13 cellular contexts compared by ENCODE assay signal in genomic region chr1:36236302-36236701, GRCh38. TPM values are rescaled to one million over a fixed set of nuclear protein-coding genes. Genes with fewer than 3 reads are reported as not detected.
DNase-seq lines count a peak whose midpoint lies in the region; ATAC-seq and TF ChIP-seq lines count a peak whose summit lies in the region.
"Had no signal": no experiment of that assay in that cellular context is flagged by ENCODE, and none has a peak within 500 bp of the region (broad histone marks: within the 10 kb centered on the region; RNA-seq: fewer than 3 reads in every experiment).

No MANE protein-coding gene starts in this region.

- H3K27ac ChIP-seq in cardiac muscle cell (peak overlapping the region; percentile 3), transverse colon (no peak overlapping the region)

- POLR2A ChIA-PET in WTC11 (lab: Charles Lee) = interaction anchor here (1.9 kb wide), 1 partner anchor 8 kb away, joined by 4 read pairs; no protein-coding TSS in a partner anchor

- no peaks in the 10 kb centered on the region for H3K9me3 ChIP-seq in cardiac muscle cell (ENCODE audit: low read depth)
- H3K9me3 ChIP-seq in transverse colon = no peaks in the 10 kb centered on the region
- H3K9me3 ChIP-seq: spleen had no signal

- H3K4me3 Mint-ChIP-seq in WTC11 (no peak overlapping the region), mesothelial cell of epicardium (no peak overlapping the region), type B pancreatic cell (no peak overlapping the region)
- H3K4me3 Mint-ChIP-seq: dendritic cell treated with granulocyte-macrophage colony-stimulating factor and Interleukin-4, amounts not matched to agents 40 ng/mL and 50 ng/mL, for 4 days had no signal

- H3K27me3 ChIP-seq in cardiac muscle cell (no peaks in the 10 kb centered on the region), transverse colon (no peaks in the 10 kb centered on the region)
- H3K27me3 ChIP-seq: spleen had no signal

- CTCF ChIA-PET in WTC11 (lab: Charles Lee) = interaction anchor here (0.6 to 0.7 kb wide), 3 partner anchors 10 to 1216 kb away, joined by 3 read pairs; no protein-coding TSS in a partner anchor

- no peak for DNase-seq in cardiac muscle cell (ENCODE audit: low read depth in 1 of 2, low spot score in 1 of 2)
- no peak for DNase-seq in Right ventricle myocardium inferior (ENCODE audit: missing footprints)
- DNase-seq in WTC11 (ENCODE audit: low spot score) = no peak
- DNase-seq in mesothelial cell of epicardium (ENCODE audit: low spot score in 2 of 2, unreplicated experiment in 2 of 2) = no peak
- no peak for DNase-seq in type B pancreatic cell (ENCODE audit: extremely low spot score, unreplicated experiment)
- DNase-seq in hypothalamus (lab: John Stamatoyannopoulos, UW) = no peak
- DNase-seq in transverse colon = no peak
- DNase-seq: aorta, HCEC 1CT, NCI-H2081, spleen had no signal

- H3K4me1 Mint-ChIP-seq in WTC11 (peaks cover 13% of the 10 kb centered on the region; the same call in 1 of the 2 replicates), mesothelial cell of epicardium (peaks cover 7% of the 10 kb centered on the region), type B pancreatic cell (ENCODE audit: unreplicated experiment) (peaks cover 28% of the 10 kb centered on the region)

- H3K27ac Mint-ChIP-seq in WTC11 = peak overlapping the region; percentile 65; the same call in 1 of the 2 replicates
- H3K27ac Mint-ChIP-seq in mesothelial cell of epicardium = peak overlapping the region; percentile 49
- peak overlapping the region; percentile 69 for H3K27ac Mint-ChIP-seq in type B pancreatic cell
- H3K27ac Mint-ChIP-seq: dendritic cell treated with granulocyte-macrophage colony-stimulating factor and Interleukin-4, amounts not matched to agents 40 ng/mL and 50 ng/mL, for 4 days had no signal

- H3K4me3 ChIP-seq in cardiac muscle cell (no peak overlapping the region), transverse colon (no peak overlapping the region)
- H3K4me3 ChIP-seq: spleen had no signal

- 60 to 82% methylated on average over 3 of the region's 3 CpGs for WGBS in transverse colon (ENCODE audit: low coverage in 1 of 2), 2 donors

- H3K36me3 Mint-ChIP-seq in WTC11 = peaks cover 16% of the 10 kb centered on the region
- H3K36me3 Mint-ChIP-seq in mesothelial cell of epicardium = peaks cover 17% of the 10 kb centered on the region
- peaks cover 26% of the 10 kb centered on the region for H3K36me3 Mint-ChIP-seq in type B pancreatic cell

- no peaks in the 10 kb centered on the region for H3K9me3 Mint-ChIP-seq in WTC11
- no peaks in the 10 kb centered on the region for H3K9me3 Mint-ChIP-seq in mesothelial cell of epicardium
- no peaks in the 10 kb centered on the region for H3K9me3 Mint-ChIP-seq in type B pancreatic cell
- H3K9me3 Mint-ChIP-seq: dendritic cell treated with granulocyte-macrophage colony-stimulating factor and Interleukin-4, amounts not matched to agents 40 ng/mL and 50 ng/mL, for 4 days had no signal

- no peak for TF ChIP-seq EP300 in transverse colon (IDR thresholded peaks at IDR 0.05; ENCODE audit: low read depth)

- peaks cover under 1% of the 10 kb centered on the region for H3K36me3 ChIP-seq in cardiac muscle cell
- peaks cover 0 to 14% (median 5%) of the 10 kb centered on the region in 4 donors for H3K36me3 ChIP-seq in transverse colon

- H3K27me3 Mint-ChIP-seq in WTC11 (ENCODE audit: low read depth) (no peaks in the 10 kb centered on the region), mesothelial cell of epicardium (ENCODE audit: low read depth) (no peaks in the 10 kb centered on the region), type B pancreatic cell (no peaks in the 10 kb centered on the region)
- H3K27me3 Mint-ChIP-seq: dendritic cell treated with granulocyte-macrophage colony-stimulating factor and Interleukin-4, amounts not matched to agents 40 ng/mL and 50 ng/mL, for 4 days had no signal

- peaks cover 36% of the 10 kb centered on the region for H3K4me1 ChIP-seq in cardiac muscle cell (ENCODE audit: low read depth)
- peaks cover 3 to 74% (median 18%) of the 10 kb centered on the region in 4 donors for H3K4me1 ChIP-seq in transverse colon

- in situ Hi-C loops in transverse colon (cut with MboI; ENCODE audit: low pct_ligation_motif_present in 1 of 4, low pct_unique_long_range_greater_than_20kb in 1 of 4, low sequenced_read_pairs in 3 of 4) = no loop called here

- intact Hi-C loops in Right ventricle myocardium inferior (cut with DNase I) = no loop called here
- intact Hi-C loops in transverse colon (cut with DNase I; ENCODE audit: low total_unique reads) = no loop called here

- no peak for TF ChIP-seq CTCF in cardiac muscle cell (IDR thresholded peaks at IDR 0.05; ENCODE audit: low read depth, low read length)
- no peak for TF ChIP-seq CTCF in WTC11 (IDR thresholded peaks at IDR 0.05)
- TF ChIP-seq CTCF in mesothelial cell of epicardium (IDR thresholded peaks at IDR 0.05; ENCODE audit: unreplicated experiment) = no peak
- TF ChIP-seq CTCF in type B pancreatic cell (conservative IDR thresholded peaks at IDR 0.05) = no peak
- no peak for TF ChIP-seq CTCF in transverse colon (IDR thresholded peaks at IDR 0.05)

- TF ChIP-seq POLR2A in transverse colon (IDR thresholded peaks at IDR 0.05) = no peak

- no peak for ATAC-seq in Right ventricle myocardium inferior
- ATAC-seq in WTC11 = no peak
- ATAC-seq in HG03521 (IDR thresholded peaks at IDR 0.05; ENCODE audit: unreplicated experiment) = no peak

TF ChIP-seq in WTC11, 78 proteins besides CTCF, POLR2A, EP300 and RAD21:
- TF ChIP-seq ZNF416 (CRISPR knock-in tag; IDR thresholded peaks at IDR 0.05) (no peak), ZBTB21 (CRISPR knock-in tag; IDR thresholded peaks at IDR 0.05; ENCODE audit: borderline replicate concordance) (no peak), ZNF317 (CRISPR knock-in tag; IDR thresholded peaks at IDR 0.05; ENCODE audit: borderline replicate concordance, low read depth) (no peak), ELF4 (CRISPR knock-in tag; IDR thresholded peaks at IDR 0.05; ENCODE audit: low read depth) (no peak), SMAD3 (CRISPR knock-in tag; IDR thresholded peaks at IDR 0.05; ENCODE audit: borderline replicate concordance) (no peak), ATF6 (CRISPR knock-in tag; IDR thresholded peaks at IDR 0.05) (no peak)
TF ChIP-seq in WTC11: peak in this region for 0.

RNA-seq across cellular contexts. Expression of gene THRAP3, which starts 12.1 kb away (rescaled TPM):
- total RNA-seq in cardiac muscle cell (60.2 and 92.9 TPM in 2 replicates), Right ventricle myocardium inferior (60.1 TPM), WTC11 (2021) (150 to 160 TPM (median 153 TPM) in 3 replicates), mesothelial cell of epicardium (117 to 121 TPM (median 119 TPM) in 3 replicates), type B pancreatic cell (ENCODE audit: low replicate concordance) (122 and 135 TPM in 2 replicates), transverse colon (10 to 100 TPM; 25.8 to 73.7 (median 59.9) TPM)
- 48.6 and 63.6 TPM in 2 replicates for polyA plus RNA-seq in cardiac muscle cell
